In genomic region chrX:16743604-16744325, GRCh38 we compare ENCODE assay signal across 14 cellular contexts. TPM values are rescaled to one million over a fixed set of nuclear protein-coding genes. Genes with fewer than 3 reads are reported as not detected.
DNase-seq lines count a peak whose midpoint lies in the region; ATAC-seq and TF ChIP-seq lines count a peak whose summit lies in the region.
"Had no signal": no experiment of that assay in that cellular context is flagged by ENCODE, and none has a peak within 500 bp of the region (broad histone marks: within the 10 kb centered on the region; RNA-seq: fewer than 3 reads in every experiment).

No MANE protein-coding gene starts in this region.

- no peaks in the 10 kb centered on the region for H3K4me1 Mint-ChIP-seq in naive thymus-derived CD8-positive, alpha-beta T cell
- H3K4me1 Mint-ChIP-seq: activated CD8-positive, alpha-beta memory T cell treated with anti-CD3 and anti-CD28 coated beads, Interleukin-2, amount 10 ng/mL, durations not matched to agents 7 days and 5 days had no signal

- no peak overlapping the region for H3K4me2 ChIP-seq in neuronal stem cell (ENCODE audit: insufficient read depth, low read length, poor library complexity, severe bottlenecking)

- H3K36me3 ChIP-seq in neuronal stem cell (replicated peaks in 1 of 2; ENCODE audit: control insufficient read depth in 2 of 2, insufficient read depth in 2 of 2, low read length in 2 of 2), result peaks cover 21 to 86% of the 10 kb centered on the region in 2 donors
- H3K36me3 ChIP-seq: ovary had no signal

- H3K14ac ChIP-seq in neuronal stem cell (ENCODE audit: low read length), result no peak overlapping the region

- H3K27ac Mint-ChIP-seq in naive thymus-derived CD8-positive, alpha-beta T cell, result peak overlapping the region in 1 of 10 donors; percentile 11
- H3K27ac Mint-ChIP-seq: activated CD8-positive, alpha-beta memory T cell treated with anti-CD3 and anti-CD28 coated beads, Interleukin-2, amount 10 ng/mL, durations not matched to agents 7 days and 5 days had no signal

- H3K23ac ChIP-seq in neuronal stem cell (ENCODE audit: low read depth, low read length, poor library complexity), result no peak overlapping the region

- in situ Hi-C loops in astrocyte of the spinal cord (cut with HindIII; ENCODE audit: low sequenced_read_pairs), result no loop called here

- POLR2A ChIA-PET in naive thymus-derived CD8-positive, alpha-beta T cell (lab: Charles Lee), result no interaction called here

- H3K27me3 Mint-ChIP-seq in naive thymus-derived CD8-positive, alpha-beta T cell, result no peaks in the 10 kb centered on the region
- H3K27me3 Mint-ChIP-seq: activated CD8-positive, alpha-beta memory T cell treated with anti-CD3 and anti-CD28 coated beads, Interleukin-2, amount 10 ng/mL, durations not matched to agents 7 days and 5 days had no signal

- H3K4me1 ChIP-seq in neuronal stem cell (ENCODE audit: control insufficient read depth in 2 of 2, insufficient read depth in 1 of 2, low read depth in 1 of 2, low read length in 2 of 2), result peaks cover 4 to 6% of the 10 kb centered on the region in 2 donors

- H2BK120ac ChIP-seq in neuronal stem cell (ENCODE audit: low read depth, low read length), result no peak overlapping the region

- H2BK12ac ChIP-seq in neuronal stem cell (ENCODE audit: low read length), result no peak overlapping the region

- H3K4me3 Mint-ChIP-seq in naive thymus-derived CD8-positive, alpha-beta T cell, result no peak overlapping the region
- H3K4me3 Mint-ChIP-seq: activated CD8-positive, alpha-beta memory T cell treated with anti-CD3 and anti-CD28 coated beads, Interleukin-2, amount 10 ng/mL, durations not matched to agents 7 days and 5 days had no signal

- H3K9me3 Mint-ChIP-seq in naive thymus-derived CD8-positive, alpha-beta T cell, result no peaks in the 10 kb centered on the region

- H3K36me3 Mint-ChIP-seq in naive thymus-derived CD8-positive, alpha-beta T cell, result peaks cover 3 to 73% (median 5%) of the 10 kb centered on the region in 3 donors

- TF ChIP-seq CTCF in AG09319 (IDR thresholded peaks at IDR 0.05; ENCODE audit: low read depth, low read length) (peak; percentile 10), astrocyte of the spinal cord (IDR thresholded peaks at IDR 0.05; ENCODE audit: low read depth, low read length) (peak; percentile 59)

- no CpG with 5 or more reads among the region's 12 CpGs for WGBS in neuronal stem cell (ENCODE audit: extremely low coverage in 2 of 2, insufficient read length in 2 of 2, insufficient replicate concordance in 1 of 2), 2 donors

- no peak overlapping the region for H3K4me3 ChIP-seq in astrocyte of the spinal cord (ENCODE audit: low read depth, low read length)
- H3K4me3 ChIP-seq in neuronal stem cell (ENCODE audit: low read length in 2 of 2), result no peak overlapping the region
- H3K4me3 ChIP-seq: ovary had no signal

- H3K4ac ChIP-seq in neuronal stem cell (ENCODE audit: low read length), result no peak overlapping the region

- no peak overlapping the region for H3K18ac ChIP-seq in neuronal stem cell (ENCODE audit: low read length)

- H4K8ac ChIP-seq in neuronal stem cell (ENCODE audit: low read depth, low read length), result no peak overlapping the region

- H3K27me3 ChIP-seq in neuronal stem cell (ENCODE audit: control insufficient read depth in 3 of 3, insufficient read depth in 3 of 3, low read depth in 1 of 3, low read length in 3 of 3), result no peaks in the 10 kb centered on the region
- H3K27me3 ChIP-seq: ovary had no signal

- ATAC-seq in left lobe of liver (peak; percentile 60), GM18873 (IDR thresholded peaks at IDR 0.05; ENCODE audit: low FRiP score, unreplicated experiment) (no peak), HG03565 (IDR thresholded peaks at IDR 0.05; ENCODE audit: unreplicated experiment) (no peak)
- no peak for ATAC-seq in naive thymus-derived CD8-positive, alpha-beta T cell
- ATAC-seq: activated CD8-positive, alpha-beta memory T cell treated with anti-CD3 and anti-CD28 coated beads, Interleukin-2, amount 10 ng/mL, durations not matched to agents 7 days and 5 days; esophagus mucosa had no signal

- H4K91ac ChIP-seq in neuronal stem cell (ENCODE audit: low read depth, low read length, poor library complexity), result no peak overlapping the region

- H2AFZ ChIP-seq in neuronal stem cell (ENCODE audit: low read length), result no peak overlapping the region

- H2BK5ac ChIP-seq in neuronal stem cell (ENCODE audit: low read length), result no peak overlapping the region

- DNase-seq in AG09319 (ENCODE audit: extremely low read depth, low read depth), result no peak
- peak; percentile 59 for DNase-seq in HS-5 (ENCODE audit: low read depth)
- DNase-seq in astrocyte of the spinal cord (ENCODE audit: low read depth, low spot score), result peak; percentile 89
- peak; percentile 70 for DNase-seq in left lobe of liver (ENCODE audit: low spot score)
- no peak for DNase-seq in naive thymus-derived CD8-positive, alpha-beta T cell
- no peak for DNase-seq in neuronal stem cell (ENCODE audit: low spot score)
- DNase-seq: activated CD8-positive, alpha-beta memory T cell treated with anti-CD3 and anti-CD28 coated beads, Interleukin-2, amount 10 ng/mL, durations not matched to agents 7 days and 5 days; NCI-H1930; ovary; stimulated activated CD4-positive, alpha-beta T cell treated with anti-CD3 and anti-CD28 coated beads, Interleukin-4, amount 100 ng/mL, for 4 hours; T1000 had no signal

- H3K9me3 ChIP-seq in neuronal stem cell (replicated peaks in 1 of 2; ENCODE audit: control insufficient read depth in 2 of 2, insufficient read depth in 1 of 2, low read depth in 1 of 2, low read length in 2 of 2), result no peaks in the 10 kb centered on the region
- H3K9me3 ChIP-seq: ovary had no signal

- H3K27ac ChIP-seq in neuronal stem cell (replicated peaks; ENCODE audit: low read length), result no peak overlapping the region
- H3K27ac ChIP-seq: ovary had no signal

- no peaks in the 10 kb centered on the region for H3K79me1 ChIP-seq in neuronal stem cell (ENCODE audit: low read depth, low read length)

- no peak overlapping the region for H2AK5ac ChIP-seq in neuronal stem cell (ENCODE audit: low read depth, low read length)

- H3K9ac ChIP-seq in neuronal stem cell (ENCODE audit: low read depth, low read length, poor library complexity), result no peak overlapping the region

- no peak overlapping the region for H2BK15ac ChIP-seq in neuronal stem cell (ENCODE audit: low read length)

RNA-seq across cellular contexts. Expression of gene SYAP1, which starts 24.4 kb away (rescaled TPM):
- total RNA-seq in left lobe of liver, result 26.6 TPM
- total RNA-seq in naive thymus-derived CD8-positive, alpha-beta T cell, result 10 to 100 TPM; 13.6 to 16.4 TPM
- polyA plus RNA-seq in naive thymus-derived CD8-positive, alpha-beta T cell, result 10 to 100 TPM; 13.3 to 17.8 (median 16.7) TPM
- 11.1 TPM for polyA plus RNA-seq in neuronal stem cell (2013, experiment 1 of 2)
- polyA plus RNA-seq in neuronal stem cell (2013, experiment 2 of 2), result 11.7 TPM

RNA-seq across cellular contexts. Expression of gene CTPS2, which starts 31.3 kb away (rescaled TPM):
- 7.8 TPM for total RNA-seq in left lobe of liver
- total RNA-seq in naive thymus-derived CD8-positive, alpha-beta T cell, result 1 to 10 TPM; 7.8 to 8.2 TPM
- polyA plus RNA-seq in naive thymus-derived CD8-positive, alpha-beta T cell, result 1 to 10 TPM; 4.3 to 5.0 (median 4.5) TPM
- polyA plus RNA-seq in neuronal stem cell (2013, experiment 1 of 2), result 19.2 TPM
- 19.3 TPM for polyA plus RNA-seq in neuronal stem cell (2013, experiment 2 of 2)

RNA-seq across cellular contexts. Expression of gene TXLNG, which starts 42.5 kb away (rescaled TPM):
- 5.1 TPM for total RNA-seq in left lobe of liver
- 10 to 100 TPM; 26.0 to 26.5 TPM for total RNA-seq in naive thymus-derived CD8-positive, alpha-beta T cell
- polyA plus RNA-seq in naive thymus-derived CD8-positive, alpha-beta T cell, result 10 to 100 TPM; 15.7 to 28.4 (median 18.4) TPM
- 13.8 TPM for polyA plus RNA-seq in neuronal stem cell (2013, experiment 1 of 2)
- 14.2 TPM for polyA plus RNA-seq in neuronal stem cell (2013, experiment 2 of 2)

Comparison
In these comparisons a context has a peak if more than half of its experiments do, and no peak if none do; other contexts are left out.
1. DNase-seq: peak in HS-5 (single experiment), astrocyte of the spinal cord (single experiment) and left lobe of liver (single experiment); none in AG09319 (single experiment), naive thymus-derived CD8-positive, alpha-beta T cell (0 of 10) and neuronal stem cell (single experiment).